Comparison of ENCODE assay signal across 8 cellular contexts in the genomic region with DNA sequence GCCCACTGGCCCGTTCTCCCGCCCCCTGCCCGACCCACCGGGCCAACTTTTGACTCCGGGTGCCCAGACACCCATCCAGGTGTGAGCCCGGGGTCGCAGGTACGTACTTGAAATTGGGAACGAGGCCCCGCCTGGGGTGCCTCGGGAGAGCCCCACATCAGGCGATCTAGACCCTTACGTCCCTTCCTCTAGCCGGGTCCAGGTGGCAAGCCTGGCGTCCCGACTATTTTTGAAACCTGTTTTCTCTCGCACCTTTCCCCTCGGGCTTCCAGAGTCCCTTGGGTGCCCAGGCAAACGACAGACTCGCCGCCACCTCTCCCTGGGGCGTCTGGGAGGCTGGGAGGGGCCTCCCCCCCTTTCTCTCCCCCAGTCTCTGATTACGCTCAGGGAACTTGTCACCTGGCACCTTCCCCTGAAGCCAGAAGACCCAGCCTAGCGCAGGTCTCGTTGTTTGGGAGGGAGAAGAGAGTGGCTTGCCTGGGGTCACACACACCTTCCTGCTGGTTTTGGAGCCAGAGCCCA. TPM values are rescaled to one million over a fixed set of nuclear protein-coding genes. Genes with fewer than 3 reads are reported as not detected.
DNase-seq lines count a peak whose midpoint lies in the region; ATAC-seq and TF ChIP-seq lines count a peak whose summit lies in the region.

No MANE protein-coding gene starts in this region.

- H3K4me1 Mint-ChIP-seq in MCF 10A (ENCODE audit: insufficient read depth, unreplicated experiment) = peaks cover 14% of the 10 kb centered on the region

- ATAC-seq in mucosa of descending colon (peak; percentile 6), GM19452 (IDR thresholded peaks at IDR 0.05; ENCODE audit: unreplicated experiment) (no peak), GM21528 (IDR thresholded peaks at IDR 0.05; ENCODE audit: low FRiP score, unreplicated experiment) (no peak)

- H3K9me3 Mint-ChIP-seq in MCF 10A (ENCODE audit: unreplicated experiment) = no peaks in the 10 kb centered on the region

- no peaks in the 10 kb centered on the region for H3K36me3 ChIP-seq in mucosa of descending colon (ENCODE audit: low read depth)

- no peaks in the 10 kb centered on the region for H3K27me3 Mint-ChIP-seq in MCF 10A (ENCODE audit: insufficient read depth, unreplicated experiment)

- CTCF ChIA-PET in MCF 10A (lab: Yijun Ruan, JAX) = no interaction called here

- no peaks in the 10 kb centered on the region for H3K9me3 ChIP-seq in mucosa of descending colon

- H3K27ac Mint-ChIP-seq in MCF 10A (ENCODE audit: low read depth, unreplicated experiment) = peak overlapping the region; percentile 79

- intact Hi-C loops in MCF 10A (cut with micrococcal nuclease) = no loop called here
- intact Hi-C loops in mucosa of descending colon (cut with DNase I, micrococcal nuclease) = no loop called here

- TF ChIP-seq CTCF in AG09309 (IDR thresholded peaks at IDR 0.05; ENCODE audit: control insufficient read depth, insufficient read depth, low read depth, low read length, missing control alignments) (no peak), MCF 10A (IDR thresholded peaks at IDR 0.05; ENCODE audit: unreplicated experiment) (no peak), mucosa of descending colon (IDR thresholded peaks at IDR 0.05) (no peak)

- H3K4me3 ChIP-seq in AG09309 (ENCODE audit: control insufficient read depth, low read depth, low read length) (peak overlapping the region; percentile 89), mucosa of descending colon (peak overlapping the region; percentile 83)
- H3K4me3 ChIP-seq in Jurkat, Clone E6-1 (ENCODE audit: low read length) = peak overlapping the region; percentile 50

- H3K36me3 Mint-ChIP-seq in MCF 10A (ENCODE audit: insufficient read depth, unreplicated experiment) = no peaks in the 10 kb centered on the region

- POLR2A ChIA-PET in MCF 10A (lab: Yijun Ruan, JAX) = interaction anchor here (1.1 to 1.4 kb wide), 4 partner anchors 11 to 108 kb away, joined by 3 to 9 read pairs (median 4); no protein-coding TSS in a partner anchor

- H3K4me3 Mint-ChIP-seq in MCF 10A (ENCODE audit: unreplicated experiment) = peak overlapping the region; percentile 73

- DNase-seq in AG09309 (ENCODE audit: low read depth) (no peak), MCF 10A (ENCODE audit: unreplicated experiment) (no peak), mucosa of descending colon (peak in 1 of 3 donors; percentile 59), SKM-1 treated with dmso at 0.1 percent for 144 hours (lab: John Stamatoyannopoulos, UW; ENCODE audit: unreplicated experiment) (no peak)
- DNase-seq in Jurkat, Clone E6-1 (ENCODE audit: low read depth, low spot score) = no peak
- DNase-seq in stimulated activated CD4-positive, alpha-beta T cell treated with anti-CD3 and anti-CD28 coated beads, Interleukin-4, amount 100 ng/mL, for 4 hours = no peak

- H3K4me1 ChIP-seq in mucosa of descending colon (ENCODE audit: low read depth) = peaks cover 28% of the 10 kb centered on the region

- no TSS peak for BruUV-seq in MCF 10A (replicated peaks; lab: Mats Ljungman, UMichigan)

RNA-seq across cellular contexts. Expression of a gene that starts 0.9 kb away (rescaled TPM):
- 15.0 TPM for polyA plus RNA-seq in Jurkat, Clone E6-1 (2012; ENCODE audit: insufficient read depth, insufficient read length)
- total RNA-seq in MCF 10A (2022) (10.3 and 14.0 TPM in 2 replicates), mucosa of descending colon (10 to 100 TPM; 31.0 to 43.5 (median 37.0) TPM)
